Comparison of ENCODE assay signal across 16 cellular contexts in the genomic region with DNA sequence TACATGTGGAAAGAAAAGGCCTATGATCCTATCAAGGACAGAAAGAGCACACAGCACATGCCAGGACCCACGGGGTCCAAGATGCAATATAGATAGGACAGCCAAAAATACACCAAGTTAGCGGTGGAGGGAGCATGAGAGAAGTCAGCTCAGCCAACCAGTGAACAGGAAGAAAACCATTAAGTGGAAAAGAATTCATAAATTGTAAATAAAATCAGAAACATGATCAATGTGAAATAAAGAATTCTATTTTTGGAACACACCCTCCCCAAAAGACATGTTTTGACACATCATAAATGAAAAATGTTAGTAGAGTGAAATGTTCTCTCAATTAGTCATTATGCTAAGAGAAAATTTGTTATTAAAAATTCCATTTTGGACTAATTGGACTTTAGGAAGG. TPM values are rescaled to one million over a fixed set of nuclear protein-coding genes. Genes with fewer than 3 reads are reported as not detected.
DNase-seq lines count a peak whose midpoint lies in the region; ATAC-seq and TF ChIP-seq lines count a peak whose summit lies in the region.
"Had no signal": no experiment of that assay in that cellular context is flagged by ENCODE, and none has a peak within 500 bp of the region (broad histone marks: within the 10 kb centered on the region; RNA-seq: fewer than 3 reads in every experiment).

No MANE protein-coding gene starts in this region.

- TF ChIP-seq CTCF in IMR-90 (conservative IDR thresholded peaks at IDR 0.05; ENCODE audit: low read depth, low read length) (no peak), neural crest cell (conservative IDR thresholded peaks at IDR 0.05) (no peak), left ventricle myocardium inferior (IDR thresholded peaks at IDR 0.05; ENCODE audit: borderline replicate concordance) (no peak)

- no peak for TF ChIP-seq RAD21 in IMR-90 (IDR thresholded peaks at IDR 0.05; ENCODE audit: low read length)

- H3K27me3 Mint-ChIP-seq in neural crest cell (ENCODE audit: low read depth) = no peaks in the 10 kb centered on the region
- H3K27me3 Mint-ChIP-seq: B cell; CD4-positive, alpha-beta T cell had no signal

- peak overlapping the region; percentile 5 for H2AFZ ChIP-seq in IMR-90 (replicated peaks; ENCODE audit: low read length, poor library complexity)

- no peak overlapping the region for H2AK5ac ChIP-seq in IMR-90 (ENCODE audit: low read depth, low read length)

- H2BK120ac ChIP-seq in IMR-90 (ENCODE audit: low read depth, low read length) = peak overlapping the region; percentile 56; the same call in 1 of the 2 replicates

- no peak overlapping the region; the same call in 1 of the 2 replicates for H3K4ac ChIP-seq in IMR-90 (ENCODE audit: low read depth, low read length)

- no peak overlapping the region for H3K4me2 ChIP-seq in IMR-90 (ENCODE audit: low read depth, low read length)

- H3K27ac ChIP-seq in IMR-90 (ENCODE audit: insufficient read depth, low read length) (no peak overlapping the region), caudate nucleus (ENCODE audit: low read depth, low read length) (peak overlapping the region; percentile 62), left ventricle myocardium inferior (replicated peaks) (no peak overlapping the region)

- no TSS peak for BruUV-seq in IMR-90 (replicated peaks; lab: Mats Ljungman, UMichigan)

- H3K27ac Mint-ChIP-seq in neural crest cell (ENCODE audit: unreplicated experiment) = peak overlapping the region; percentile 79
- H3K27ac Mint-ChIP-seq: B cell; CD4-positive, alpha-beta T cell had no signal

- H4K20me1 ChIP-seq in IMR-90 (ENCODE audit: insufficient read depth, low read length) = no peaks in the 10 kb centered on the region

- no peak overlapping the region for H3K23ac ChIP-seq in IMR-90 (ENCODE audit: low read depth, low read length)

- no peak overlapping the region for H3K9ac ChIP-seq in IMR-90 (ENCODE audit: low read depth, low read length)

- ATAC-seq in IMR-90 (ENCODE audit: low read depth) = no peak
- ATAC-seq: HCT116, HepG2 had no signal

- H3K14ac ChIP-seq in IMR-90 (replicated peaks; ENCODE audit: low read depth, low read length) = 0 out of 2 replicates have a peak overlapping the region, but pooled peaks have one; percentile 68

- H3K36me3 ChIP-seq in IMR-90 (ENCODE audit: control insufficient read depth, insufficient read depth, low read length) = no peaks in the 10 kb centered on the region
- no peaks in the 10 kb centered on the region for H3K36me3 ChIP-seq in left ventricle myocardium inferior

- no peak overlapping the region for H4K91ac ChIP-seq in IMR-90 (ENCODE audit: insufficient read depth, low read depth, low read length)

- no CpG with 5 or more reads among the region's 2 CpGs for WGBS in IMR-90 (ENCODE audit: extremely low coverage in 2 of 2, insufficient read length in 1 of 2), 2 experiments

- H3K4me1 ChIP-seq in IMR-90 (ENCODE audit: control insufficient read depth, insufficient read depth, low read length) = no peaks in the 10 kb centered on the region
- no peaks in the 10 kb centered on the region for H3K4me1 ChIP-seq in left ventricle myocardium inferior

- H3K79me1 ChIP-seq in IMR-90 (ENCODE audit: low read depth in 1 of 2, low read length in 2 of 2) = no peaks in the 10 kb centered on the region

- peaks cover 2% of the 10 kb centered on the region for H3K36me3 Mint-ChIP-seq in neural crest cell (ENCODE audit: low read depth)

- no peaks in the 10 kb centered on the region for H3K9me3 ChIP-seq in IMR-90 (ENCODE audit: control insufficient read depth, insufficient read depth, low read length)
- no peaks in the 10 kb centered on the region for H3K9me3 ChIP-seq in left ventricle myocardium inferior (replicated peaks)

- POLR2A ChIA-PET in IMR-90 (lab: Charles Lee; ENCODE audit: unreplicated experiment) = no interaction called here

- H3K56ac ChIP-seq in IMR-90 (ENCODE audit: extremely low read depth, insufficient read depth, low read length) = no peak overlapping the region

- peak overlapping the region; percentile 42; the same call in 1 of the 2 replicates for H2BK20ac ChIP-seq in IMR-90 (ENCODE audit: low read depth, low read length)

- no peak overlapping the region for H2BK15ac ChIP-seq in IMR-90 (ENCODE audit: low read depth, low read length)

- CTCF ChIA-PET in IMR-90 (lab: Yijun Ruan, JAX) = interaction anchor here (0.6 kb wide), 1 partner anchor 16 kb away, joined by 6 read pairs; no protein-coding TSS in a partner anchor

- H2BK5ac ChIP-seq in IMR-90 (ENCODE audit: low read depth, low read length, poor library complexity, severe bottlenecking) = no peak overlapping the region

- intact Hi-C loops in IMR-90 (cut with micrococcal nuclease) = no loop called here
- intact Hi-C loops in left ventricle myocardium inferior (cut with micrococcal nuclease) = no loop called here

- H3K4me1 Mint-ChIP-seq in neural crest cell = no peaks in the 10 kb centered on the region
- H3K4me1 Mint-ChIP-seq: B cell had no signal

- H3K18ac ChIP-seq in IMR-90 (ENCODE audit: low read depth, low read length) = no peak overlapping the region

- H3K9me3 Mint-ChIP-seq in neural crest cell = no peaks in the 10 kb centered on the region
- H3K9me3 Mint-ChIP-seq: CD4-positive, alpha-beta T cell had no signal

- no peak overlapping the region for H3K4me3 Mint-ChIP-seq in neural crest cell
- H3K4me3 Mint-ChIP-seq: B cell; CD4-positive, alpha-beta T cell had no signal

- no peaks in the 10 kb centered on the region for H3K27me3 ChIP-seq in IMR-90 (ENCODE audit: control insufficient read depth, insufficient read depth, low read length)
- H3K27me3 ChIP-seq in left ventricle myocardium inferior (ENCODE audit: low read depth) = no peaks in the 10 kb centered on the region

- dilution Hi-C loops in IMR-90 (cut with HindIII; ENCODE audit: low sequenced_read_pairs, unreplicated experiment) = no loop called here

- no peak overlapping the region for H3K4me3 ChIP-seq in IMR-90 (ENCODE audit: insufficient read depth, low read depth, low read length)
- H3K4me3 ChIP-seq in left ventricle myocardium inferior = no peak overlapping the region

- no peak overlapping the region for H2AK9ac ChIP-seq in IMR-90 (replicated peaks; ENCODE audit: low read depth, low read length, poor library complexity)

- no peak overlapping the region for H4K5ac ChIP-seq in IMR-90 (ENCODE audit: low read depth, low read length)

- TF ChIP-seq POLR2A in IMR-90 (IDR thresholded peaks at IDR 0.05; ENCODE audit: low read depth, low read length) = no peak

- DNase-seq in EL (peak; percentile 58), IMR-90 (no peak), caudate nucleus (lab: John Stamatoyannopoulos, UW) (no peak), neural crest cell (ENCODE audit: low read depth, low spot score) (no peak), GF-D8 (lab: John Stamatoyannopoulos, UW) (no peak), left ventricle myocardium inferior (no peak), NCI-H2029 (lab: John Stamatoyannopoulos, UW) (no peak)
- DNase-seq: ACHN; C1 segment of cervical spinal cord; Calu3; CD4-positive, alpha-beta T cell; DMS 273 treated with DMSO at 0.1 percent for 48 hours; GDM1 had no signal

- H4K8ac ChIP-seq in IMR-90 (ENCODE audit: low read depth in 2 of 2, low read length in 2 of 2) = peak overlapping the region in 1 of 2 experiments; percentile 9; a peak in 1 of 4 replicates

- in situ Hi-C loops in IMR-90 (cut with MboI; ENCODE audit: low sequenced_read_pairs) = no loop called here

- peaks cover 3% of the 10 kb centered on the region; the same call in 1 of the 2 replicates for H3K9me1 ChIP-seq in IMR-90 (ENCODE audit: insufficient read depth, low read length)

TF ChIP-seq in IMR-90, 13 proteins besides CTCF, POLR2A, EP300 and RAD21 (continues in another document):
- TF ChIP-seq SMC3 (IDR thresholded peaks at IDR 0.05; ENCODE audit: low read depth, low read length) (no peak), NFE2L2 (IDR thresholded peaks at IDR 0.05; ENCODE audit: low read depth, low read length) (no peak), CHD1 (IDR thresholded peaks at IDR 0.05; ENCODE audit: low read depth, low read length) (no peak), CEBPB (IDR thresholded peaks at IDR 0.05; ENCODE audit: low read depth, low read length) (no peak), MAFK (IDR thresholded peaks at IDR 0.05; ENCODE audit: low read depth, low read length) (no peak), BHLHE40 (IDR thresholded peaks at IDR 0.05; ENCODE audit: low read depth, low read length) (no peak), MAZ (IDR thresholded peaks at IDR 0.05; ENCODE audit: borderline replicate concordance, low read depth, low read length) (no peak), FOS (IDR thresholded peaks at IDR 0.05; ENCODE audit: low read depth, low read length) (no peak), MXI1 (IDR thresholded peaks at IDR 0.05; ENCODE audit: borderline replicate concordance, low read depth, low read length) (no peak), RCOR1 (IDR thresholded peaks at IDR 0.05; ENCODE audit: insufficient replicate concordance, low read length) (no peak), RFX5 (IDR thresholded peaks at IDR 0.05; ENCODE audit: low read depth, low read length) (no peak)
- TF ChIP-seq, protein P1, sequence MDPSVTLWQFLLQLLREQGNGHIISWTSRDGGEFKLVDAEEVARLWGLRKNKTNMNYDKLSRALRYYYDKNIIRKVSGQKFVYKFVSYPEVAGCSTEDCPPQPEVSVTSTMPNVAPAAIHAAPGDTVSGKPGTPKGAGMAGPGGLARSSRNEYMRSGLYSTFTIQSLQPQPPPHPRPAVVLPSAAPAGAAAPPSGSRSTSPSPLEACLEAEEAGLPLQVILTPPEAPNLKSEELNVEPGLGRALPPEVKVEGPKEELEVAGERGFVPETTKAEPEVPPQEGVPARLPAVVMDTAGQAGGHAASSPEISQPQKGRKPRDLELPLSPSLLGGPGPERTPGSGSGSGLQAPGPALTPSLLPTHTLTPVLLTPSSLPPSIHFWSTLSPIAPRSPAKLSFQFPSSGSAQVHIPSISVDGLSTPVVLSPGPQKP (IDR thresholded peaks at IDR 0.05; ENCODE audit: borderline replicate concordance, low read depth, low read length) = no peak

RNA-seq across cellular contexts. Expression of a gene that starts 35.7 kb away (rescaled TPM):
- 33.9 and 65.8 TPM in 2 replicates for total RNA-seq in IMR-90 (2012; rRNA removed)
- polyA plus RNA-seq in IMR-90 (2012; rRNA removed) = 17.3 and 29.8 TPM in 2 replicates
- polyA plus RNA-seq in IMR-90 (2012; cell fraction: cytosol; rRNA removed) = 6.3 and 13.7 TPM in 2 replicates
- 7.8 and 33.3 TPM in 2 replicates for polyA plus RNA-seq in IMR-90 (2012; cell fraction: nucleus; rRNA removed; ENCODE audit: low replicate concordance)
- total RNA-seq in neural crest cell = 21.8 and 24.4 TPM in 2 replicates
- total RNA-seq in left ventricle myocardium inferior = 18.0 TPM

RNA-seq across cellular contexts. Expression of a gene that starts 36.0 kb away (rescaled TPM):
- total RNA-seq in IMR-90 (2012; rRNA removed) = 481 and 875 TPM in 2 replicates
- 308 and 358 TPM in 2 replicates for polyA plus RNA-seq in IMR-90 (2012; rRNA removed)
- polyA plus RNA-seq in IMR-90 (2012; cell fraction: cytosol; rRNA removed) = 108 and 177 TPM in 2 replicates
- 87.7 and 227 TPM in 2 replicates for polyA plus RNA-seq in IMR-90 (2012; cell fraction: nucleus; rRNA removed; ENCODE audit: low replicate concordance)
- 401 and 424 TPM in 2 replicates for total RNA-seq in neural crest cell
- 93.2 TPM for total RNA-seq in left ventricle myocardium inferior
